Comparison of ENCODE assay signal across 20 cellular contexts in the genomic region with DNA sequence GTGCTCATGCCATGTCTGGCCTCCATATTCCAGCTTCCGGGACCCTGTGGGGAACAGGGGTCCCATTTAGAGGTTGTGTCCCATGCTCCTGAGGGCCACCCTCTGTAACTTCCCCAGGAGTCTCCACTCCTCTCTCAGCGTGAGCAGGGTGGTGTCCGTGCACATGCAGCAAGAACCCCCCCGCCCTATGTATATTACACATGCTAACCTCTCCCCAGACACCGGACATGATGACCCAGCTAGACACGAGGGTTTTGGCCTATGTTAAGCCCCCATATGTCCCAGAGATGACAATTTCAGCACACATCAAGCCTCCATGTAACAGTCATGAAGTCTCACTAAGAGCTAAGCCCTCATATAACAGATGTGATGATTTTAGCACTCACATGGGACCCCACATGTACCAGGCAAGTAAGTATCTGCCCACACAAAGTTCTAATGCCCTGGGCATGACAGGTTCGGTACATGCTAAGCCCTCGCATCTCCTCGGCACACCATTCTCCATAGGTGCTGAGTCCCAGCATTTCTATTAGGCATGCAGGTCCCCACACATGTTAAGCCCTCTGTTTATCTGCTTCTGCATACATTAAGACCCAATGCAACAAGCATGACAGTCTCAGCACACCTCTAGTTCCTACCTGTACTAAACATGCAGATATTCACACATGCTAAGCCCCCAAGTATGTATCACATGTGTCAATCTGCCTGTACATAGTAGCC. TPM values are rescaled to one million over a fixed set of nuclear protein-coding genes. Genes with fewer than 3 reads are reported as not detected.
DNase-seq lines count a peak whose midpoint lies in the region; ATAC-seq and TF ChIP-seq lines count a peak whose summit lies in the region.
"Had no signal": no experiment of that assay in that cellular context is flagged by ENCODE, and none has a peak within 500 bp of the region (broad histone marks: within the 10 kb centered on the region; RNA-seq: fewer than 3 reads in every experiment).

No MANE protein-coding gene starts in this region.

- no peak for TF ChIP-seq EP300 in stomach (IDR thresholded peaks at IDR 0.05)

- no peak for TF ChIP-seq POLR2A in stomach (IDR thresholded peaks at IDR 0.05)

- peaks cover 44% of the 10 kb centered on the region for H3K4me1 Mint-ChIP-seq in T-helper 1 cell treated with Interleukin-12 subunit alpha and Interleukin-12 subunit beta and Interleukin-4 antibody, amounts not matched to agents 30 μg/mL and 1 μg/mL, for 36 hours (ENCODE audit: low read depth)
- H3K4me1 Mint-ChIP-seq in activated CD8-positive, alpha-beta T cell treated with anti-CD3 and anti-CD28 coated beads for 36 hours (ENCODE audit: low read depth) = peaks cover 57% of the 10 kb centered on the region
- peaks cover 64% of the 10 kb centered on the region in 2 donors for H3K4me1 Mint-ChIP-seq in immature natural killer cell

- intact Hi-C loops in activated CD8-positive, alpha-beta T cell treated with anti-CD3 and anti-CD28 coated beads for 36 hours (cut with micrococcal nuclease) = no loop called here
- intact Hi-C loops in stomach (cut with DNase I; ENCODE audit: low total_unique reads) = no loop called here

- peak overlapping the region; percentile 50 for H3K27ac Mint-ChIP-seq in T-helper 1 cell treated with Interleukin-12 subunit alpha and Interleukin-12 subunit beta and Interleukin-4 antibody, amounts not matched to agents 30 μg/mL and 1 μg/mL, for 36 hours
- H3K27ac Mint-ChIP-seq in activated CD8-positive, alpha-beta T cell treated with anti-CD3 and anti-CD28 coated beads for 36 hours = peak overlapping the region; percentile 16
- H3K27ac Mint-ChIP-seq in immature natural killer cell = peak overlapping the region; percentile 59 to 96 (median 90)

- H3K27me3 ChIP-seq in stomach = no peaks in the 10 kb centered on the region
- H3K27me3 ChIP-seq: foreskin keratinocyte, ovary had no signal

- H3K27me3 Mint-ChIP-seq in T-helper 1 cell treated with Interleukin-12 subunit alpha and Interleukin-12 subunit beta and Interleukin-4 antibody, amounts not matched to agents 30 μg/mL and 1 μg/mL, for 36 hours (ENCODE audit: low read depth) = no peaks in the 10 kb centered on the region
- H3K27me3 Mint-ChIP-seq in activated CD8-positive, alpha-beta T cell treated with anti-CD3 and anti-CD28 coated beads for 36 hours = no peaks in the 10 kb centered on the region
- peaks cover 0 to 4% (median 0%) of the 10 kb centered on the region in 3 donors for H3K27me3 Mint-ChIP-seq in immature natural killer cell (ENCODE audit: low read depth in 3 of 3)

- TF ChIP-seq CTCF in activated CD8-positive, alpha-beta T cell treated with anti-CD3 and anti-CD28 coated beads for 36 hours (IDR thresholded peaks at IDR 0.05) = no peak
- no peak for TF ChIP-seq CTCF in stomach (IDR thresholded peaks at IDR 0.05)

- peaks cover 13% of the 10 kb centered on the region for H3K36me3 Mint-ChIP-seq in T-helper 1 cell treated with Interleukin-12 subunit alpha and Interleukin-12 subunit beta and Interleukin-4 antibody, amounts not matched to agents 30 μg/mL and 1 μg/mL, for 36 hours (ENCODE audit: low read depth)
- peaks cover 36% of the 10 kb centered on the region for H3K36me3 Mint-ChIP-seq in activated CD8-positive, alpha-beta T cell treated with anti-CD3 and anti-CD28 coated beads for 36 hours (ENCODE audit: low read depth)
- H3K36me3 Mint-ChIP-seq in immature natural killer cell = peaks cover 14 to 20% (median 15%) of the 10 kb centered on the region in 3 donors

- DNase-seq in T-helper 1 cell (no peak), immature natural killer cell (no peak), stomach (no peak), GM19240 (ENCODE audit: insufficient read length, low spot score) (no peak), NCI-H187 (lab: John Stamatoyannopoulos, UW) (no peak), KG1 (lab: John Stamatoyannopoulos, UW) (no peak)
- DNase-seq in activated CD8-positive, alpha-beta T cell treated with anti-CD3 and anti-CD28 coated beads for 36 hours = no peak
- DNase-seq: activated CD4-positive, alpha-beta T cell treated with anti-CD3 and anti-CD28 coated beads for 4 hours; activated naive CD4-positive, alpha-beta T cell treated with anti-CD3 and anti-CD28 coated beads, Interleukin-2, amount 10 ng/mL, durations not matched to agents 7 days and 5 days; foreskin keratinocyte; kidney glomerular epithelial cell; NCI-H1417 treated with DMSO at 0.1 percent for 48 hours; NCI-H524 treated with DMSO at 0.1 percent for 48 hours; SHP77; stimulated activated CD4-positive, alpha-beta T cell treated with anti-CD3 and anti-CD28 coated beads, Interleukin-4, amount 100 ng/mL, for 4 hours had no signal

- no peak for ATAC-seq in activated CD8-positive, alpha-beta T cell treated with anti-CD3 and anti-CD28 coated beads for 36 hours
- ATAC-seq: foreskin keratinocyte had no signal

- no peaks in the 10 kb centered on the region for H3K9me3 Mint-ChIP-seq in T-helper 1 cell treated with Interleukin-12 subunit alpha and Interleukin-12 subunit beta and Interleukin-4 antibody, amounts not matched to agents 30 μg/mL and 1 μg/mL, for 36 hours
- H3K9me3 Mint-ChIP-seq in activated CD8-positive, alpha-beta T cell treated with anti-CD3 and anti-CD28 coated beads for 36 hours = no peaks in the 10 kb centered on the region
- no peaks in the 10 kb centered on the region for H3K9me3 Mint-ChIP-seq in immature natural killer cell
- H3K9me3 Mint-ChIP-seq: activated naive CD4-positive, alpha-beta T cell treated with anti-CD3 and anti-CD28 coated beads, Interleukin-2, amount 10 ng/mL, durations not matched to agents 7 days and 5 days had no signal

- H3K27ac ChIP-seq in stomach = peak overlapping the region in 4 of 5 donors; percentile 74 to 94 (median 92)
- H3K27ac ChIP-seq: 22Rv1, foreskin keratinocyte had no signal

- WGBS in stomach, 5 donors = 78 to 85% (median 85%) methylated on average over 4 to 9 of the region's 9 CpGs

- POLR2A ChIA-PET in activated CD8-positive, alpha-beta T cell treated with anti-CD3 and anti-CD28 coated beads for 36 hours (lab: Charles Lee) = interaction anchor here (14.5 kb wide), 1 partner anchor 13 kb away, joined by 114 read pairs; a partner anchor contains a TSS

- CTCF ChIA-PET in activated CD8-positive, alpha-beta T cell treated with anti-CD3 and anti-CD28 coated beads for 36 hours (lab: Charles Lee) = interaction anchor here (1.3 kb wide), 1 partner anchor 11 kb away, joined by 3 read pairs; no protein-coding TSS in a partner anchor

- peak overlapping the region in 1 of 4 donors; percentile 6 for H3K4me3 ChIP-seq in stomach
- H3K4me3 ChIP-seq: HAP-1, ovary had no signal

- no peak overlapping the region for H3K4me3 Mint-ChIP-seq in T-helper 1 cell treated with Interleukin-12 subunit alpha and Interleukin-12 subunit beta and Interleukin-4 antibody, amounts not matched to agents 30 μg/mL and 1 μg/mL, for 36 hours
- H3K4me3 Mint-ChIP-seq in activated CD8-positive, alpha-beta T cell treated with anti-CD3 and anti-CD28 coated beads for 36 hours = no peak overlapping the region
- H3K4me3 Mint-ChIP-seq in immature natural killer cell = peak overlapping the region in 3 of 5 donors; percentile 17 to 84 (median 36)
- H3K4me3 Mint-ChIP-seq: activated naive CD4-positive, alpha-beta T cell treated with anti-CD3 and anti-CD28 coated beads, Interleukin-2, amount 10 ng/mL, durations not matched to agents 7 days and 5 days had no signal

- H3K36me3 ChIP-seq in stomach = peaks cover 0 to 21% (median 19%) of the 10 kb centered on the region in 4 donors
- H3K36me3 ChIP-seq: ovary had no signal

- H3K9me3 ChIP-seq in stomach = no peaks in the 10 kb centered on the region
- H3K9me3 ChIP-seq: HAP-1, ovary had no signal

- peaks cover 58 to 88% (median 73%) of the 10 kb centered on the region in 4 donors for H3K4me1 ChIP-seq in stomach

RNA-seq across cellular contexts. Expression of a gene that starts 7.1 kb away (rescaled TPM):
- total RNA-seq in activated CD8-positive, alpha-beta T cell treated with anti-CD3 and anti-CD28 coated beads for 36 hours = 10 to 100 TPM; 26.6 to 26.7 TPM
- polyA plus RNA-seq in immature natural killer cell (100 to 1,000 TPM in 1 of 3 donors, 10 to 100 TPM in 2; 36.8 to 121 (median 74.1) TPM), stomach (10 to 100 TPM; 18.1 to 28.2 (median 21.7) TPM)
- total RNA-seq in stomach = 10 to 100 TPM in 2 of 5 donors, 1 to 10 TPM in 2, under 1 TPM in 1; 0.58 to 30.4 (median 9.5) TPM

RNA-seq across cellular contexts. Expression of a gene that starts 8.4 kb away (rescaled TPM):
- 10 to 100 TPM; 94.9 to 96.7 TPM for total RNA-seq in activated CD8-positive, alpha-beta T cell treated with anti-CD3 and anti-CD28 coated beads for 36 hours
- polyA plus RNA-seq in immature natural killer cell = 10 to 100 TPM; 62.3 to 81.7 (median 70.9) TPM
- total RNA-seq in stomach = 100 to 1,000 TPM in 1 of 5 donors, 10 to 100 TPM in 3, 1 to 10 TPM in 1; 8.2 to 102 (median 72.3) TPM
- 10 to 100 TPM; 17.1 to 19.9 (median 18.6) TPM for polyA plus RNA-seq in stomach

RNA-seq across cellular contexts. Expression of a gene that starts 14.3 kb away (rescaled TPM):
- 10 to 100 TPM; 58.1 to 60.6 TPM for total RNA-seq in activated CD8-positive, alpha-beta T cell treated with anti-CD3 and anti-CD28 coated beads for 36 hours
- polyA plus RNA-seq in immature natural killer cell (10 to 100 TPM; 22.6 to 32.7 (median 30.4) TPM), stomach (10 to 100 TPM; 22.1 to 24.5 (median 23.1) TPM)
- total RNA-seq in stomach = 10 to 100 TPM in 3 of 5 donors, 1 to 10 TPM in 2; 1.4 to 43.7 (median 10.3) TPM

RNA-seq across cellular contexts. Expression of a gene that starts 48.3 kb away (rescaled TPM):
- total RNA-seq in activated CD8-positive, alpha-beta T cell treated with anti-CD3 and anti-CD28 coated beads for 36 hours = under 1 TPM in 1 of 2 experiments, not detected in 1; 0.16 TPM
- polyA plus RNA-seq in immature natural killer cell (under 1 TPM in 2 of 3 donors, not detected in 1; 0.14 to 0.43 TPM), stomach (under 1 TPM in 1 of 3 donors, not detected in 2; 0.20 TPM)
- not detected for total RNA-seq in stomach
- total RNA-seq: HT1080 had no signal

RNA-seq across cellular contexts. Expression of a gene that starts 51.4 kb away (rescaled TPM):
- 10 to 100 TPM; 27.7 to 29.1 TPM for total RNA-seq in activated CD8-positive, alpha-beta T cell treated with anti-CD3 and anti-CD28 coated beads for 36 hours
- polyA plus RNA-seq in immature natural killer cell (10 to 100 TPM; 11.1 to 28.0 (median 13.6) TPM), stomach (10 to 100 TPM in 1 of 3 donors, 1 to 10 TPM in 2; 7.2 to 10.1 (median 7.3) TPM)
- 10 to 100 TPM in 3 of 5 donors, 1 to 10 TPM in 2; 8.4 to 56.7 (median 12.2) TPM for total RNA-seq in stomach

Comparison
In these comparisons a context has a peak if more than half of its experiments do, and no peak if none do; other contexts are left out.
1. H3K27ac Mint-ChIP-seq: peak in every context shown above with its lines; median percentile 90 in immature natural killer cell; 50 in T-helper 1 cell treated with Interleukin-12 subunit alpha and Interleukin-12 subunit beta and Interleukin-4 antibody, amounts not matched to agents 30 μg/mL and 1 μg/mL, for 36 hours; 16 in activated CD8-positive, alpha-beta T cell treated with anti-CD3 and anti-CD28 coated beads for 36 hours.
2. H3K4me3 Mint-ChIP-seq: peak in immature natural killer cell (3 of 5); none in T-helper 1 cell treated with Interleukin-12 subunit alpha and Interleukin-12 subunit beta and Interleukin-4 antibody, amounts not matched to agents 30 μg/mL and 1 μg/mL, for 36 hours (single experiment) and activated CD8-positive, alpha-beta T cell treated with anti-CD3 and anti-CD28 coated beads for 36 hours (single experiment).